21 cellular contexts compared by ENCODE assay signal in the genomic region with DNA sequence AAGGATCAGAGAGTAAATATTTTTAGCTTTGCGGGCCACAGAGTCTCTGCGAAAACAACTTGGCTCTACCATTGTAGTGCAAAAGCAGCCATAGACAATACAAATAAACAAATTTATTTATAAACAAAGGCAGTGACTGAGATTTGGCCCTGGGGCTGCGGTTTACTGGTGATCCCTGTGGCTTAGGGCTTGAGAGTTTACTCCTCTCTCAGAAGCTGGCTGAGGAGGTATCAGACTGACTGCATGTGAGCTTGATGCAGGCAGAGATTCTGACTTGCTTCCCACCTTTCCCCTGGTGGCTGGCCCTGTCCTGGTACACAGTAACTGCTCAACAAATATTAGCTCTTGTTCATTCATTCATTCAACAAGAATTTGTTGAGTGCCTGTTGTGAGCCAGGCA.
"Had no signal": no experiment of that assay in that cellular context is flagged by ENCODE, and none has a peak within 500 bp of the region (broad histone marks: within the 10 kb centered on the region; RNA-seq: fewer than 3 reads in every experiment).

No MANE protein-coding gene starts in this region.

- H3K36me3 Mint-ChIP-seq: natural killer cell treated with Interleukin-12 subunit alpha and Interleukin-12 subunit beta and Interleukin-15 and Interleukin-18, amount 100 ng/mL, for 72 hours had no signal

- H3K4me1 ChIP-seq: esophagus squamous epithelium, thyroid gland had no signal

- H3K4me3 Mint-ChIP-seq: effector memory CD8-positive, alpha-beta T cell; memory B cell; natural killer cell treated with Interleukin-12 subunit alpha and Interleukin-12 subunit beta and Interleukin-15 and Interleukin-18, amount 100 ng/mL, for 72 hours; neural crest cell had no signal

- H2AFZ ChIP-seq: parathyroid adenoma had no signal

- H3K9ac ChIP-seq: parathyroid adenoma had no signal

- H3K27me3 Mint-ChIP-seq: effector memory CD8-positive, alpha-beta T cell; memory B cell; natural killer cell treated with Interleukin-12 subunit alpha and Interleukin-12 subunit beta and Interleukin-15 and Interleukin-18, amount 100 ng/mL, for 72 hours had no signal

- H3K9me3 Mint-ChIP-seq: effector memory CD8-positive, alpha-beta T cell; memory B cell; natural killer cell treated with Interleukin-12 subunit alpha and Interleukin-12 subunit beta and Interleukin-15 and Interleukin-18, amount 100 ng/mL, for 72 hours had no signal

- DNase-seq: cerebellar nuclear complex; cortex of kidney; effector memory CD8-positive, alpha-beta T cell; erythroblast; esophagus squamous epithelium; hypothalamus; sigmoid colon; spleen; stimulated activated CD4-positive, alpha-beta T cell treated with anti-CD3 and anti-CD28 coated beads, Interleukin-15, amount 100 ng/mL, for 24 hours; stimulated activated CD4-positive, alpha-beta T cell treated with anti-CD3 and anti-CD28 coated beads, Interleukin-4, amount 100 ng/mL, for 1 hour; stimulated activated CD8-positive, alpha-beta memory T cell treated with anti-CD3 and anti-CD28 coated beads, Interleukin-4, amount 100 ng/mL, for 48 hours; stimulated activated naive CD4-positive, alpha-beta T cell; stomach; thyroid gland; trophoblast cell had no signal

- H3K9me3 ChIP-seq: esophagus squamous epithelium, sigmoid colon, spleen, stomach, thyroid gland had no signal

- H3K27ac ChIP-seq: esophagus squamous epithelium, parathyroid adenoma, spleen, stomach, thyroid gland had no signal

- H3K4me3 ChIP-seq: esophagus squamous epithelium, lung, sigmoid colon, spleen, stomach, thyroid gland had no signal

- H3K27me3 ChIP-seq: esophagus squamous epithelium, sigmoid colon, spleen, stomach, thyroid gland had no signal

- ATAC-seq: effector memory CD8-positive, alpha-beta T cell; natural killer cell treated with Interleukin-12 subunit alpha and Interleukin-12 subunit beta and Interleukin-15 and Interleukin-18, amount 100 ng/mL, for 72 hours had no signal

- H3K27ac Mint-ChIP-seq: effector memory CD8-positive, alpha-beta T cell; memory B cell; natural killer cell treated with Interleukin-12 subunit alpha and Interleukin-12 subunit beta and Interleukin-15 and Interleukin-18, amount 100 ng/mL, for 72 hours; progenitor cell of endocrine pancreas had no signal

- H3K36me3 ChIP-seq: esophagus squamous epithelium, sigmoid colon, thyroid gland had no signal
